In the genomic region with DNA sequence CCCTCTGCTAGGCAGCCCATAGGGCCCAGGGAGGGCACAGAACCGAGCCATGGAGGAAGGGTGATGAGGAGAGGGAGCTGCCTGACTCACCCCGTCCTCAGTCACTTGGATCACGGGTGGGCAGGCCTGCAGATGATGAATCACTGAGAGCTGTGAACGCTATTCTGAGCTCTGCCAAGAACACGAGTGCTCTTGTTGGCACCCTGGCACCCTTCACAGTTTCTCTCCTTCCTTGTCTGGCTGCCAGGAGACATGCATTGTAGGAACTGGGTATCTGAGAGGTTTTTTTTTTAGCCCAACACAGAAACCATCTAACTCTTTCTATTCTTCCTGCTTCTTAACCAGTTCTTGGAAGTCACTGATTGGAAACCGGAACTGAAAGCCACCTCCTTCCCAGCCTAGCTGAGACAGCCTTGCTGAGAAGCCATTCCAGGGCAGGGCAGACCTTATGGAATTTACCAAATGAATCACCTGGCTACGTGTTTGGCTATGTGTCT, we compare ENCODE assay signal across 8 cellular contexts.
DNase-seq lines count a peak whose midpoint lies in the region; FAIRE-seq and TF ChIP-seq lines count a peak whose summit lies in the region.

No MANE protein-coding gene starts in this region.

- H3K36me3 ChIP-seq in PC-9 (ENCODE audit: low read depth) (no peaks in the 10 kb centered on the region), endocrine pancreas (ENCODE audit: control insufficient read depth, insufficient read depth, low read length) (no peaks in the 10 kb centered on the region), mucosa of stomach (ENCODE audit: control insufficient read depth, insufficient read depth, low read length) (no peaks in the 10 kb centered on the region)

- H3K27me3 ChIP-seq in PC-9 (ENCODE audit: insufficient read depth, low read depth), result no peaks in the 10 kb centered on the region
- H3K27me3 ChIP-seq in endocrine pancreas (ENCODE audit: control insufficient read depth, insufficient read depth, low read length), result no peaks in the 10 kb centered on the region
- H3K27me3 ChIP-seq in mucosa of stomach (ENCODE audit: control insufficient read depth, insufficient read depth, low read length), result no peaks in the 10 kb centered on the region

- H2AFZ ChIP-seq in PC-9, result peak overlapping the region; percentile 45

- no peaks in the 10 kb centered on the region for H3K79me2 ChIP-seq in PC-9 (ENCODE audit: low read depth)

- TF ChIP-seq POLR2A in GM12891 (IDR thresholded peaks at IDR 0.05; ENCODE audit: low read depth, low read length), result no peak

- peaks cover 15% of the 10 kb centered on the region; the same call in 1 of the 2 replicates for H3F3A ChIP-seq in PC-9 (ENCODE audit: insufficient read depth, low read depth)

- peak overlapping the region; percentile 58 for H3K4me2 ChIP-seq in PC-9

- no TSS peak for BruUV-seq in PC-9 (replicated peaks; lab: Mats Ljungman, UMichigan)

- POLR2A ChIA-PET in PC-9 (lab: Charles Lee; ENCODE audit: unreplicated experiment), result interaction anchor here (0.7 kb wide), 1 partner anchor 255 kb away, joined by 7 read pairs; no protein-coding TSS in a partner anchor

- H3K9ac ChIP-seq in endocrine pancreas (ENCODE audit: control insufficient read depth, insufficient read depth, low read length) (peak overlapping the region; percentile 39), mucosa of stomach (ENCODE audit: low read length) (peak overlapping the region; percentile 57)

- no peaks in the 10 kb centered on the region for H3K9me2 ChIP-seq in PC-9 (ENCODE audit: insufficient read depth)

- CTCF ChIA-PET in PC-9 (lab: Charles Lee), result interaction anchor here (0.7 to 1.1 kb wide), 2 partner anchors 10 to 257 kb away, joined by 3 read pairs; no protein-coding TSS in a partner anchor

- no peak for FAIRE-seq in GM12891 (lab: Jason Lieb, UNC)

- H3K4me3 ChIP-seq in PC-9, result peak overlapping the region; percentile 11; the same call in 1 of the 2 replicates
- H3K4me3 ChIP-seq in endocrine pancreas (ENCODE audit: control insufficient read depth, insufficient read depth, low read length), result peak overlapping the region; percentile 44
- H3K4me3 ChIP-seq in mucosa of stomach (ENCODE audit: low read length), result peak overlapping the region; percentile 15

- intact Hi-C loops in PC-9 (cut with micrococcal nuclease; ENCODE audit: unreplicated experiment), result loop anchor here (10.0 kb wide), 1 partner anchor 251 kb away; a partner anchor contains a TSS

- DNase-seq in GM12891 (ENCODE audit: insufficient read length, low spot score) (no peak), PC-9 (peak; percentile 74 to 97), SK-N-DZ (ENCODE audit: low spot score) (no peak), NCI-H510A treated with DMSO at 0.1 percent for 48 hours (lab: John Stamatoyannopoulos, UW) (no peak), HuH-7.5 (ENCODE audit: low spot score) (no peak)
- DNase-seq in activated CD8-positive, alpha-beta memory T cell treated with anti-CD3 and anti-CD28 coated beads for 24 hours, result no peak

- peak overlapping the region; percentile 70 for H3K27ac ChIP-seq in PC-9

- H3K4me1 ChIP-seq in PC-9 (replicated peaks; ENCODE audit: insufficient read depth) (peaks cover 22% of the 10 kb centered on the region), endocrine pancreas (ENCODE audit: control insufficient read depth, insufficient read depth, low read length) (no peaks in the 10 kb centered on the region), mucosa of stomach (ENCODE audit: control insufficient read depth, insufficient read depth, low read length) (peaks cover 30% of the 10 kb centered on the region)

- TF ChIP-seq CTCF in PC-9 (conservative IDR thresholded peaks at IDR 0.05), result no peak

- no peaks in the 10 kb centered on the region for H4K20me1 ChIP-seq in PC-9 (ENCODE audit: insufficient read depth)

- H3K9me3 ChIP-seq in PC-9 (ENCODE audit: insufficient read depth, low read depth), result no peaks in the 10 kb centered on the region
- no peaks in the 10 kb centered on the region for H3K9me3 ChIP-seq in endocrine pancreas (ENCODE audit: control insufficient read depth, low read length)
- no peaks in the 10 kb centered on the region for H3K9me3 ChIP-seq in mucosa of stomach (ENCODE audit: control insufficient read depth, low read length)

TF ChIP-seq in GM12891, 5 proteins besides CTCF, POLR2A, EP300 and RAD21:
- TF ChIP-seq SPI1 (IDR thresholded peaks at IDR 0.05; ENCODE audit: low read depth, low read length) (peak; percentile 13; the same call in 1 of the 2 replicates), TAF1 (IDR thresholded peaks at IDR 0.05; ENCODE audit: low read depth, low read length) (no peak)

Comparison
In these comparisons a context has a peak if more than half of its experiments do, and no peak if none do; other contexts are left out.
1. DNase-seq: peak in PC-9 (2 of 2); none in GM12891 (single experiment), SK-N-DZ (single experiment), NCI-H510A treated with DMSO at 0.1 percent for 48 hours (single experiment), HuH-7.5 (single experiment) and activated CD8-positive, alpha-beta memory T cell treated with anti-CD3 and anti-CD28 coated beads for 24 hours (single experiment).
2. Peak in every context shown above with its lines, with median percentiles within 50 percentile points of each other: H3K4me3 ChIP-seq.